In genomic region chr1:151199860-151200581, GRCh38 we compare ENCODE assay signal across 8 cellular contexts. TPM values are rescaled to one million over a fixed set of nuclear protein-coding genes. Genes with fewer than 3 reads are reported as not detected.
DNase-seq lines count a peak whose midpoint lies in the region; ATAC-seq and TF ChIP-seq lines count a peak whose summit lies in the region.

No MANE protein-coding gene starts in this region.

- H3K27ac Mint-ChIP-seq in activated CD8-positive, alpha-beta memory T cell treated with anti-CD3 and anti-CD28 coated beads, Interleukin-2, amount 10 ng/mL, durations not matched to agents 7 days and 5 days = peak overlapping the region; percentile 97
- H3K27ac Mint-ChIP-seq in natural killer cell treated with Interleukin-12 subunit alpha and Interleukin-12 subunit beta and Interleukin-15 and Interleukin-18, amount 100 ng/mL, for 72 hours = peak overlapping the region; percentile 93 to 99

- H3K4me3 ChIP-seq in endocrine pancreas (ENCODE audit: control insufficient read depth, insufficient read depth, low read length) = peak overlapping the region; percentile 94

- H3K4me3 Mint-ChIP-seq in activated CD8-positive, alpha-beta memory T cell treated with anti-CD3 and anti-CD28 coated beads, Interleukin-2, amount 10 ng/mL, durations not matched to agents 7 days and 5 days = peak overlapping the region; percentile 91
- H3K4me3 Mint-ChIP-seq in natural killer cell treated with Interleukin-12 subunit alpha and Interleukin-12 subunit beta and Interleukin-15 and Interleukin-18, amount 100 ng/mL, for 72 hours = peak overlapping the region; percentile 100

- peak overlapping the region; percentile 90 for H3K9ac ChIP-seq in endocrine pancreas (ENCODE audit: control insufficient read depth, insufficient read depth, low read length)

- no peaks in the 10 kb centered on the region for H3K36me3 ChIP-seq in endocrine pancreas (ENCODE audit: control insufficient read depth, insufficient read depth, low read length)

- no peaks in the 10 kb centered on the region for H3K27me3 ChIP-seq in endocrine pancreas (ENCODE audit: control insufficient read depth, insufficient read depth, low read length)

- no peak for TF ChIP-seq POLR2A in GM18505 (IDR thresholded peaks at IDR 0.05; ENCODE audit: borderline replicate concordance, extremely low read depth, insufficient read depth, insufficient read length)

- CTCF ChIA-PET in activated CD8-positive, alpha-beta memory T cell treated with anti-CD3 and anti-CD28 coated beads, Interleukin-2, amount 10 ng/mL, durations not matched to agents 7 days and 5 days (lab: Charles Lee) = interaction anchor here (1.0 to 2.5 kb wide), 4 partner anchors 10 to 52 kb away, joined by 3 to 9 read pairs (median 4); partner anchors contain the start of gene VPS72

- ATAC-seq in activated CD8-positive, alpha-beta memory T cell treated with anti-CD3 and anti-CD28 coated beads, Interleukin-2, amount 10 ng/mL, durations not matched to agents 7 days and 5 days = no peak
- ATAC-seq in SK-N-SH treated with all-trans-retinoic acid at 6 μM for 48 hours (peak; percentile 6), GM18505 (IDR thresholded peaks at IDR 0.05; ENCODE audit: unreplicated experiment) (no peak), GM21515 (IDR thresholded peaks at IDR 0.05; ENCODE audit: unreplicated experiment) (no peak), HG03439 (IDR thresholded peaks at IDR 0.05; ENCODE audit: unreplicated experiment) (no peak)
- no peak for ATAC-seq in natural killer cell treated with Interleukin-12 subunit alpha and Interleukin-12 subunit beta and Interleukin-15 and Interleukin-18, amount 100 ng/mL, for 72 hours

- no peaks in the 10 kb centered on the region for H3K27me3 Mint-ChIP-seq in activated CD8-positive, alpha-beta memory T cell treated with anti-CD3 and anti-CD28 coated beads, Interleukin-2, amount 10 ng/mL, durations not matched to agents 7 days and 5 days
- no peaks in the 10 kb centered on the region for H3K27me3 Mint-ChIP-seq in natural killer cell treated with Interleukin-12 subunit alpha and Interleukin-12 subunit beta and Interleukin-15 and Interleukin-18, amount 100 ng/mL, for 72 hours

- no peaks in the 10 kb centered on the region for H3K9me3 Mint-ChIP-seq in activated CD8-positive, alpha-beta memory T cell treated with anti-CD3 and anti-CD28 coated beads, Interleukin-2, amount 10 ng/mL, durations not matched to agents 7 days and 5 days (ENCODE audit: low read depth)
- no peaks in the 10 kb centered on the region for H3K9me3 Mint-ChIP-seq in natural killer cell treated with Interleukin-12 subunit alpha and Interleukin-12 subunit beta and Interleukin-15 and Interleukin-18, amount 100 ng/mL, for 72 hours

- peaks cover 26% of the 10 kb centered on the region for H3K36me3 Mint-ChIP-seq in activated CD8-positive, alpha-beta memory T cell treated with anti-CD3 and anti-CD28 coated beads, Interleukin-2, amount 10 ng/mL, durations not matched to agents 7 days and 5 days
- peaks cover 11% of the 10 kb centered on the region for H3K36me3 Mint-ChIP-seq in natural killer cell treated with Interleukin-12 subunit alpha and Interleukin-12 subunit beta and Interleukin-15 and Interleukin-18, amount 100 ng/mL, for 72 hours

- peaks cover 47% of the 10 kb centered on the region for H3K4me1 Mint-ChIP-seq in activated CD8-positive, alpha-beta memory T cell treated with anti-CD3 and anti-CD28 coated beads, Interleukin-2, amount 10 ng/mL, durations not matched to agents 7 days and 5 days
- H3K4me1 Mint-ChIP-seq in natural killer cell treated with Interleukin-12 subunit alpha and Interleukin-12 subunit beta and Interleukin-15 and Interleukin-18, amount 100 ng/mL, for 72 hours (ENCODE audit: low read depth in 2 of 2) = peaks cover 29 to 31% of the 10 kb centered on the region in 2 donors

- H3K9me3 ChIP-seq in endocrine pancreas (ENCODE audit: control insufficient read depth, low read length) = no peaks in the 10 kb centered on the region

- DNase-seq in activated CD8-positive, alpha-beta memory T cell treated with anti-CD3 and anti-CD28 coated beads, Interleukin-2, amount 10 ng/mL, durations not matched to agents 7 days and 5 days = no peak
- no peak for DNase-seq in activated CD8-positive, alpha-beta memory T cell treated with anti-CD3 and anti-CD28 coated beads, Interleukin-2, amount 50 U/mL, for 4 hours
- no peak for DNase-seq in natural killer cell treated with Interleukin-12 subunit alpha and Interleukin-12 subunit beta and Interleukin-15 and Interleukin-18, amount 100 ng/mL, for 72 hours (ENCODE audit: low spot score)

- H3K4me1 ChIP-seq in endocrine pancreas (ENCODE audit: control insufficient read depth, insufficient read depth, low read length) = peaks cover 5% of the 10 kb centered on the region

TF ChIP-seq in SK-N-SH treated with all-trans-retinoic acid at 6 μM for 48 hours, 23 proteins besides CTCF, POLR2A, EP300 and RAD21:
- TF ChIP-seq PATZ1 (CRISPR knock-in tag; IDR thresholded peaks at IDR 0.05; ENCODE audit: borderline replicate concordance) = 0 out of 2 replicates have a peak, but pooled peaks have one; percentile 23
- TF ChIP-seq RARB (CRISPR knock-in tag; IDR thresholded peaks at IDR 0.05) = no peak
- TF ChIP-seq ZFP30 (CRISPR knock-in tag; IDR thresholded peaks at IDR 0.05) = no peak

RNA-seq across cellular contexts. Expression of gene PIP5K1A, which starts 1.7 kb away (rescaled TPM):
- 10 to 100 TPM; 55.2 to 70.3 TPM for total RNA-seq in activated CD8-positive, alpha-beta memory T cell treated with anti-CD3 and anti-CD28 coated beads, Interleukin-2, amount 10 ng/mL, durations not matched to agents 7 days and 5 days
- 100 to 1,000 TPM in 1 of 2 donors, 10 to 100 TPM in 1; 93.8 to 116 TPM for total RNA-seq in natural killer cell treated with Interleukin-12 subunit alpha and Interleukin-12 subunit beta and Interleukin-15 and Interleukin-18, amount 100 ng/mL, for 72 hours

RNA-seq across cellular contexts. Expression of gene VPS72, which starts 10.0 kb away (rescaled TPM):
- total RNA-seq in activated CD8-positive, alpha-beta memory T cell treated with anti-CD3 and anti-CD28 coated beads, Interleukin-2, amount 10 ng/mL, durations not matched to agents 7 days and 5 days = 10 to 100 TPM; 78.3 to 86.2 TPM
- 10 to 100 TPM; 33.1 to 74.4 TPM for total RNA-seq in natural killer cell treated with Interleukin-12 subunit alpha and Interleukin-12 subunit beta and Interleukin-15 and Interleukin-18, amount 100 ng/mL, for 72 hours

RNA-seq across cellular contexts. Expression of gene TMOD4, which starts 24.2 kb away (rescaled TPM):
- total RNA-seq in activated CD8-positive, alpha-beta memory T cell treated with anti-CD3 and anti-CD28 coated beads, Interleukin-2, amount 10 ng/mL, durations not matched to agents 7 days and 5 days = 1 to 10 TPM; 2.9 to 3.6 TPM
- 1 to 10 TPM; 1.2 to 5.3 TPM for total RNA-seq in natural killer cell treated with Interleukin-12 subunit alpha and Interleukin-12 subunit beta and Interleukin-15 and Interleukin-18, amount 100 ng/mL, for 72 hours

RNA-seq across cellular contexts. Expression of gene SCNM1, which starts 34.1 kb away (rescaled TPM):
- total RNA-seq in activated CD8-positive, alpha-beta memory T cell treated with anti-CD3 and anti-CD28 coated beads, Interleukin-2, amount 10 ng/mL, durations not matched to agents 7 days and 5 days = 10 to 100 TPM; 60.6 to 69.6 TPM
- total RNA-seq in natural killer cell treated with Interleukin-12 subunit alpha and Interleukin-12 subunit beta and Interleukin-15 and Interleukin-18, amount 100 ng/mL, for 72 hours = 10 to 100 TPM; 55.2 to 63.2 TPM

RNA-seq across cellular contexts. Expression of gene LYSMD1, which starts 34.3 kb away (rescaled TPM):
- 1 to 10 TPM; 4.4 to 4.9 TPM for total RNA-seq in activated CD8-positive, alpha-beta memory T cell treated with anti-CD3 and anti-CD28 coated beads, Interleukin-2, amount 10 ng/mL, durations not matched to agents 7 days and 5 days
- 1 to 10 TPM; 5.0 to 6.3 TPM for total RNA-seq in natural killer cell treated with Interleukin-12 subunit alpha and Interleukin-12 subunit beta and Interleukin-15 and Interleukin-18, amount 100 ng/mL, for 72 hours
